ENCODE assay signal across 1 cellular context in the genomic region with DNA sequence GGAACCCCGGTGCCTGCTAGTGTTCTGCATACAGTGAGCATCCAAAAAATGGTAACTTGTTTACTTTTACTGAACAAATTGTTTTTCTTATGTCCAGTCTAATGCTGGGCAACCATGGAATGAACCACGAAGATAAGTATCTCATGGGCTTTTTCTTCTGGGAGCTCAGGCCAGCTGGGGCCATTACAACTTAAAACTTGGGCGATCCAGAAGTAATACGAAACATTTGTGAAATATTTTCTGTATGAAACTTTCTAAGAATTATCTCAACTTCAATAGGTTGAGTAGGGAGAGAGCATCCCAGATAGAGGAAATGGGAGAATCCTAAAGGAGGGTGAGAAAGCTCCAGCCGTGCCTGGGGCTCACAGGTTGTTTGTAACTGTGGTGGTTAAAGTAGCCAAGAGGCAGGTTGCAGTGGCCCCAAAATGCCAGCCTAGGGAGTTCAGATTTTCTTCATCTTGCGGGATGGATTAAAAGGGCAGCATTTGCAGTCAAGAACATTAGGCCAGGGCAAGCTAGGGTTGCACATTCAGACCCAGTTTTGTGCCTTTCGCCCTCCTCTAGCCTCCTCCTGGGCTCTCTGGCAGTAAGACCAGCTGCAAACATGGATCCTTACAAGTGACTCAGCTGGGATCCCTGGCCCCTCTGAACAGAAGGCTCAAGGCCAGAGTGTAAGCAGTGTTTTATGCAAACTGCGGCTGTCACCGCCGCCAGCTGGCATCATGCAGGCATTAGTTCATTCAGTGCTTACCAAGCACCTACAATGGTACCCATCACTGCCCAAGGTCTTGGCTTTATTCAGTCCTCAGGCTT.
TF ChIP-seq lines count a peak whose summit lies in the region.

No MANE protein-coding gene starts in this region.

TF ChIP-seq in K562, 482 proteins besides CTCF, POLR2A, EP300 and RAD21:
- TF ChIP-seq, protein P1, sequence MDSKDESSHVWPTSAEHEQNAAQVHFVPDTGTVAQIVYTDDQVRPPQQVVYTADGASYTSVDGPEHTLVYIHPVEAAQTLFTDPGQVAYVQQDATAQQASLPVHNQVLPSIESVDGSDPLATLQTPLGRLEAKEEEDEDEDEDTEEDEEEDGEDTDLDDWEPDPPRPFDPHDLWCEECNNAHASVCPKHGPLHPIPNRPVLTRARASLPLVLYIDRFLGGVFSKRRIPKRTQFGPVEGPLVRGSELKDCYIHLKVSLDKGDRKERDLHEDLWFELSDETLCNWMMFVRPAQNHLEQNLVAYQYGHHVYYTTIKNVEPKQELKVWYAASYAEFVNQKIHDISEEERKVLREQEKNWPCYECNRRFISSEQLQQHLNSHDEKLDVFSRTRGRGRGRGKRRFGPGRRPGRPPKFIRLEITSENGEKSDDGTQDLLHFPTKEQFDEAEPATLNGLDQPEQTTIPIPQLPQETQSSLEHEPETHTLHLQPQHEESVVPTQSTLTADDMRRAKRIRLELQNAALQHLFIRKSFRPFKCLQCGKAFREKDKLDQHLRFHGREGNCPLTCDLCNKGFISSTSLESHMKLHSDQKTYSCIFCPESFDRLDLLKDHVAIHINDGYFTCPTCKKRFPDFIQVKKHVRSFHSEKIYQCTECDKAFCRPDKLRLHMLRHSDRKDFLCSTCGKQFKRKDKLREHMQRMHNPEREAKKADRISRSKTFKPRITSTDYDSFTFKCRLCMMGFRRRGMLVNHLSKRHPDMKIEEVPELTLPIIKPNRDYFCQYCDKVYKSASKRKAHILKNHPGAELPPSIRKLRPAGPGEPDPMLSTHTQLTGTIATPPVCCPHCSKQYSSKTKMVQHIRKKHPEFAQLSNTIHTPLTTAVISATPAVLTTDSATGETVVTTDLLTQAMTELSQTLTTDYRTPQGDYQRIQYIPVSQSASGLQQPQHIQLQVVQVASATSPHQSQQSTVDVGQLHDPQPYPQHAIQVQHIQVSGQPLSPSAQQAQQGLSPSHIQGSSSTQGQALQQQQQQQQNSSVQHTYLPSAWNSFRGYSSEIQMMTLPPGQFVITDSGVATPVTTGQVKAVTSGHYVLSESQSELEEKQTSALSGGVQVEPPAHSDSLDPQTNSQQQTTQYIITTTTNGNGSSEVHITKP (IDR thresholded peaks at IDR 0.05; ENCODE audit: partially characterized antibody) = peak; percentile 7
- TF ChIP-seq CHD1 (IDR thresholded peaks at IDR 0.05; ENCODE audit: low read length) (no peak), BCL6 (CRISPR knock-in tag; IDR thresholded peaks at IDR 0.05) (no peak), RAD51 (IDR thresholded peaks at IDR 0.05; ENCODE audit: borderline replicate concordance, low read depth) (no peak), CBFA2T3 (IDR thresholded peaks at IDR 0.05) (no peak), MEF2D (tag; conservative IDR thresholded peaks at IDR 0.05; ENCODE audit: low read depth) (no peak), FOXK2 (conservative IDR thresholded peaks at IDR 0.05 in 1 of 2, IDR thresholded peaks at IDR 0.05 in 1 of 2; ENCODE audit: low read depth in 2 of 2) (0 out of 4 replicates have a peak, but pooled peaks of 1 of the 2 experiments have one; percentile 35)
- TF ChIP-seq, protein P2, sequence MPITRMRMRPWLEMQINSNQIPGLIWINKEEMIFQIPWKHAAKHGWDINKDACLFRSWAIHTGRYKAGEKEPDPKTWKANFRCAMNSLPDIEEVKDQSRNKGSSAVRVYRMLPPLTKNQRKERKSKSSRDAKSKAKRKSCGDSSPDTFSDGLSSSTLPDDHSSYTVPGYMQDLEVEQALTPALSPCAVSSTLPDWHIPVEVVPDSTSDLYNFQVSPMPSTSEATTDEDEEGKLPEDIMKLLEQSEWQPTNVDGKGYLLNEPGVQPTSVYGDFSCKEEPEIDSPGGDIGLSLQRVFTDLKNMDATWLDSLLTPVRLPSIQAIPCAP (CRISPR knock-in tag; IDR thresholded peaks at IDR 0.05; ENCODE audit: borderline replicate concordance) = no peak
- TF ChIP-seq, protein P3, sequence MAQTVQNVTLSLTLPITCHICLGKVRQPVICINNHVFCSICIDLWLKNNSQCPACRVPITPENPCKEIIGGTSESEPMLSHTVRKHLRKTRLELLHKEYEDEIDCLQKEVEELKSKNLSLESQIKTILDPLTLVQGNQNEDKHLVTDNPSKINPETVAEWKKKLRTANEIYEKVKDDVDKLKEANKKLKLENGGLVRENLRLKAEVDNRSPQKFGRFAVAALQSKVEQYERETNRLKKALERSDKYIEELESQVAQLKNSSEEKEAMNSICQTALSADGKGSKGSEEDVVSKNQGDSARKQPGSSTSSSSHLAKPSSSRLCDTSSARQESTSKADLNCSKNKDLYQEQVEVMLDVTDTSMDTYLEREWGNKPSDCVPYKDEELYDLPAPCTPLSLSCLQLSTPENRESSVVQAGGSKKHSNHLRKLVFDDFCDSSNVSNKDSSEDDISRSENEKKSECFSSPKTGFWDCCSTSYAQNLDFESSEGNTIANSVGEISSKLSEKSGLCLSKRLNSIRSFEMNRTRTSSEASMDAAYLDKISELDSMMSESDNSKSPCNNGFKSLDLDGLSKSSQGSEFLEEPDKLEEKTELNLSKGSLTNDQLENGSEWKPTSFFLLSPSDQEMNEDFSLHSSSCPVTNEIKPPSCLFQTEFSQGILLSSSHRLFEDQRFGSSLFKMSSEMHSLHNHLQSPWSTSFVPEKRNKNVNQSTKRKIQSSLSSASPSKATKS (CRISPR knock-in tag; IDR thresholded peaks at IDR 0.05) = no peak
